Comparison of ENCODE assay signal across 10 cellular contexts in the genomic region with DNA sequence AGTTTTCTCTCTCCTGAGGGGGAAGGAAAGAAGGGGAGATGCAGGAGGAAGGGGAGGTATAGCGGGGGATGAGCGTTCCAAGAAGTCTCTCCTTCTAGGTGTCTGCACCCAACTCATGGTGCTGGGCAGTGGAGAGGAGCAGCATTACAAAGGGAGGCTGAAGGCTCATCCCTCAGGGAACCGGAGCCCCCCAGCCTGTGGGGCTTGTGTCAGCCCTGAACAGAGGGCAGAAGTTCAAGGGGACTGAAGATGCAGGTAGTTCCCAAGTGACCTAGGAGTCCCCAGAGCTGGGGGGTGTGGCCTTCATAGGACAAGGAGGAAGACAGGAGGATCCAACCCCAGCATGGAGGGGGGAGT. TPM values are rescaled to one million over a fixed set of nuclear protein-coding genes. Genes with fewer than 3 reads are reported as not detected.
DNase-seq lines count a peak whose midpoint lies in the region; ATAC-seq and TF ChIP-seq lines count a peak whose summit lies in the region.
"Had no signal": no experiment of that assay in that cellular context is flagged by ENCODE, and none has a peak within 500 bp of the region (broad histone marks: within the 10 kb centered on the region; RNA-seq: fewer than 3 reads in every experiment).

No MANE protein-coding gene starts in this region.

- DNase-seq in Calu3, result no peak
- no peak for DNase-seq in activated T-helper 2 cell treated with anti-CD3 and anti-CD28 coated beads, Interferon-gamma antibody, Interleukin-2, Interleukin-4, amounts not matched to agents 10 μg/mL and 5 μg/mL and 100 μg/mL, durations not matched to agents 14 hours and 24 hours and 36 hours (ENCODE audit: low spot score)
- DNase-seq: NCI-H1436 treated with DMSO at 0.1 percent for 48 hours, WERI-Rb-1 had no signal

- H3K9me3 Mint-ChIP-seq in Calu3 (ENCODE audit: low read depth, unreplicated experiment), result no peaks in the 10 kb centered on the region
- H3K9me3 Mint-ChIP-seq in activated T-helper 2 cell treated with anti-CD3 and anti-CD28 coated beads, Interferon-gamma antibody, Interleukin-2, Interleukin-4, amounts not matched to agents 10 μg/mL and 5 μg/mL and 100 μg/mL, durations not matched to agents 14 hours and 24 hours and 36 hours, result no peaks in the 10 kb centered on the region
- H3K9me3 Mint-ChIP-seq in nephron, result no peaks in the 10 kb centered on the region

- TF ChIP-seq CTCF in Calu3 (IDR thresholded peaks at IDR 0.05; ENCODE audit: unreplicated experiment) (no peak), nephron (IDR thresholded peaks at IDR 0.05; ENCODE audit: unreplicated experiment in 3 of 3) (no peak)

- H3K4me1 Mint-ChIP-seq in Calu3 (ENCODE audit: low read depth, unreplicated experiment), result peaks cover 49% of the 10 kb centered on the region
- peaks cover 19% of the 10 kb centered on the region for H3K4me1 Mint-ChIP-seq in activated T-helper 2 cell treated with anti-CD3 and anti-CD28 coated beads, Interferon-gamma antibody, Interleukin-2, Interleukin-4, amounts not matched to agents 10 μg/mL and 5 μg/mL and 100 μg/mL, durations not matched to agents 14 hours and 24 hours and 36 hours (ENCODE audit: low read depth)
- peaks cover 30% of the 10 kb centered on the region for H3K4me1 Mint-ChIP-seq in nephron

- peak overlapping the region; percentile 94 for H3K4me3 Mint-ChIP-seq in Calu3 (ENCODE audit: low read depth, unreplicated experiment)
- H3K4me3 Mint-ChIP-seq in activated T-helper 2 cell treated with anti-CD3 and anti-CD28 coated beads, Interferon-gamma antibody, Interleukin-2, Interleukin-4, amounts not matched to agents 10 μg/mL and 5 μg/mL and 100 μg/mL, durations not matched to agents 14 hours and 24 hours and 36 hours (ENCODE audit: low read depth), result peak overlapping the region; percentile 66
- H3K4me3 Mint-ChIP-seq in nephron, result peak overlapping the region; percentile 88 to 90 (median 89)

- no peaks in the 10 kb centered on the region for H3K27me3 Mint-ChIP-seq in Calu3 (ENCODE audit: unreplicated experiment)
- no peaks in the 10 kb centered on the region for H3K27me3 Mint-ChIP-seq in activated T-helper 2 cell treated with anti-CD3 and anti-CD28 coated beads, Interferon-gamma antibody, Interleukin-2, Interleukin-4, amounts not matched to agents 10 μg/mL and 5 μg/mL and 100 μg/mL, durations not matched to agents 14 hours and 24 hours and 36 hours (ENCODE audit: low read depth)
- H3K27me3 Mint-ChIP-seq in nephron (ENCODE audit: low read depth), result no peaks in the 10 kb centered on the region

- no TSS peak for BruUV-seq in Calu3 (replicated peaks; lab: Mats Ljungman, UMichigan)

- intact Hi-C loops in Calu3 (cut with micrococcal nuclease; ENCODE audit: unreplicated experiment), result no loop called here
- intact Hi-C loops in activated T-helper 2 cell treated with anti-CD3 and anti-CD28 coated beads, Interferon-gamma antibody, Interleukin-2, Interleukin-4, amounts not matched to agents 10 μg/mL and 5 μg/mL and 100 μg/mL, durations not matched to agents 14 hours and 24 hours and 36 hours (cut with micrococcal nuclease), result no loop called here

- ATAC-seq in HG02852 (IDR thresholded peaks at IDR 0.05; ENCODE audit: unreplicated experiment) (no peak), HG03432 (IDR thresholded peaks at IDR 0.05; ENCODE audit: unreplicated experiment) (no peak), GM18520 (IDR thresholded peaks at IDR 0.05; ENCODE audit: unreplicated experiment) (no peak)

- CTCF ChIA-PET in Calu3 (lab: Charles Lee), result no interaction called here

- H3K27ac Mint-ChIP-seq in Calu3 (ENCODE audit: unreplicated experiment) (peak overlapping the region; percentile 99), nephron (peak overlapping the region; percentile 46 to 79 (median 70))
- H3K27ac Mint-ChIP-seq in activated T-helper 2 cell treated with anti-CD3 and anti-CD28 coated beads, Interferon-gamma antibody, Interleukin-2, Interleukin-4, amounts not matched to agents 10 μg/mL and 5 μg/mL and 100 μg/mL, durations not matched to agents 14 hours and 24 hours and 36 hours, result peak overlapping the region; percentile 42

- H3K36me3 Mint-ChIP-seq in Calu3 (ENCODE audit: insufficient read depth, unreplicated experiment) (peaks cover 67% of the 10 kb centered on the region), nephron (ENCODE audit: low read depth) (peaks cover 11% of the 10 kb centered on the region)
- peaks cover 25% of the 10 kb centered on the region for H3K36me3 Mint-ChIP-seq in activated T-helper 2 cell treated with anti-CD3 and anti-CD28 coated beads, Interferon-gamma antibody, Interleukin-2, Interleukin-4, amounts not matched to agents 10 μg/mL and 5 μg/mL and 100 μg/mL, durations not matched to agents 14 hours and 24 hours and 36 hours (ENCODE audit: low read depth)

RNA-seq across cellular contexts. Expression of a gene that starts 1.8 kb away (rescaled TPM):
- total RNA-seq in Calu3 (2022), result 25.9 and 27.4 TPM in 2 replicates
- 23.7 and 23.8 TPM in 2 replicates for total RNA-seq in activated T-helper 2 cell treated with anti-CD3 and anti-CD28 coated beads, Interferon-gamma antibody, Interleukin-2, Interleukin-4, amounts not matched to agents 10 μg/mL and 5 μg/mL and 100 μg/mL, durations not matched to agents 14 hours and 24 hours and 36 hours

RNA-seq across cellular contexts. Expression of a gene that starts 2.2 kb away (rescaled TPM):
- total RNA-seq in Calu3 (2022), result 106 and 114 TPM in 2 replicates
- total RNA-seq in activated T-helper 2 cell treated with anti-CD3 and anti-CD28 coated beads, Interferon-gamma antibody, Interleukin-2, Interleukin-4, amounts not matched to agents 10 μg/mL and 5 μg/mL and 100 μg/mL, durations not matched to agents 14 hours and 24 hours and 36 hours, result 116 and 118 TPM in 2 replicates

RNA-seq across cellular contexts. Expression of a gene that starts 16.9 kb away (rescaled TPM):
- total RNA-seq in Calu3 (2022), result 69.8 and 76.1 TPM in 2 replicates
- 24.0 and 25.9 TPM in 2 replicates for total RNA-seq in activated T-helper 2 cell treated with anti-CD3 and anti-CD28 coated beads, Interferon-gamma antibody, Interleukin-2, Interleukin-4, amounts not matched to agents 10 μg/mL and 5 μg/mL and 100 μg/mL, durations not matched to agents 14 hours and 24 hours and 36 hours

RNA-seq across cellular contexts. Expression of a gene that starts 26.6 kb away (rescaled TPM):
- 26.6 and 30.2 TPM in 2 replicates for total RNA-seq in Calu3 (2022)
- total RNA-seq in activated T-helper 2 cell treated with anti-CD3 and anti-CD28 coated beads, Interferon-gamma antibody, Interleukin-2, Interleukin-4, amounts not matched to agents 10 μg/mL and 5 μg/mL and 100 μg/mL, durations not matched to agents 14 hours and 24 hours and 36 hours, result 53.2 and 55.2 TPM in 2 replicates

RNA-seq across cellular contexts. Expression of a gene that starts 28.2 kb away (rescaled TPM):
- total RNA-seq in Calu3 (2022), result not detected in 2 replicates
- total RNA-seq in activated T-helper 2 cell treated with anti-CD3 and anti-CD28 coated beads, Interferon-gamma antibody, Interleukin-2, Interleukin-4, amounts not matched to agents 10 μg/mL and 5 μg/mL and 100 μg/mL, durations not matched to agents 14 hours and 24 hours and 36 hours, result not detected in 2 replicates
- total RNA-seq: epithelial cell of proximal tubule, pulmonary artery endothelial cell had no signal

Comparison
In these comparisons a context has a peak if more than half of its experiments do, and no peak if none do; other contexts are left out.
1. H3K27ac Mint-ChIP-seq: peak in every context shown above with its lines; median percentile 99 in Calu3; 70 in nephron; 42 in activated T-helper 2 cell treated with anti-CD3 and anti-CD28 coated beads, Interferon-gamma antibody, Interleukin-2, Interleukin-4, amounts not matched to agents 10 μg/mL and 5 μg/mL and 100 μg/mL, durations not matched to agents 14 hours and 24 hours and 36 hours.